ENCODE assay signal across 18 cellular contexts in genomic region chr5:78424680-78425079, GRCh38.
A peak's percentile ranks its signal among the peaks of the same experiment; 100 is the strongest.
DNase-seq lines count a peak whose midpoint lies in the region; ATAC-seq and TF ChIP-seq lines count a peak whose summit lies in the region.
"Had no signal": no experiment of that assay in that cellular context is flagged by ENCODE, and none has a peak within 500 bp of the region (broad histone marks: within the 10 kb centered on the region; RNA-seq: fewer than 3 reads in every experiment).

No MANE protein-coding gene starts in this region.

- peak; percentile 55 for DNase-seq in DMS53 (lab: John Stamatoyannopoulos, UW)
- DNase-seq in DMS53 treated with DMSO at 0.1 percent for 48 hours (lab: John Stamatoyannopoulos, UW; ENCODE audit: unreplicated experiment) = no peak
- no peak for DNase-seq in memory B cell (ENCODE audit: low spot score in 2 of 2)
- no peak for DNase-seq in KG1 (lab: John Stamatoyannopoulos, UW)
- no peak for DNase-seq in neural progenitor cell (ENCODE audit: low spot score)
- DNase-seq: 8988T; AML-193; Calu3; CD4-positive, CD25-positive, alpha-beta regulatory T cell; DMS 273 treated with DMSO at 0.1 percent for 48 hours; DMS79 treated with DMSO at 0.1 percent for 48 hours; EL; HCEC 1CT; HFFc6 had no signal

- no peaks in the 10 kb centered on the region for H3K36me3 ChIP-seq in neural progenitor cell

- H3K4me2 ChIP-seq in neural progenitor cell = no peak overlapping the region
- H3K4me2 ChIP-seq: BLaER1 had no signal

- no peak overlapping the region for H2AFZ ChIP-seq in neural progenitor cell (replicated peaks)

- H3K9me3 Mint-ChIP-seq in memory B cell (peaks cover 4% of the 10 kb centered on the region), neural progenitor cell (peaks cover 2% of the 10 kb centered on the region)
- H3K9me3 Mint-ChIP-seq: HFFc6 had no signal

- H4K20me1 ChIP-seq in neural progenitor cell (ENCODE audit: low read depth) = no peaks in the 10 kb centered on the region
- H4K20me1 ChIP-seq: BLaER1 had no signal

- H3K4me3 Mint-ChIP-seq in memory B cell (no peak overlapping the region), neural progenitor cell (no peak overlapping the region)
- H3K4me3 Mint-ChIP-seq: CD4-positive, CD25-positive, alpha-beta regulatory T cell; HFFc6 had no signal

- no peak overlapping the region for H3K27ac Mint-ChIP-seq in memory B cell
- H3K27ac Mint-ChIP-seq in neural progenitor cell = no peak overlapping the region
- H3K27ac Mint-ChIP-seq: CD4-positive, CD25-positive, alpha-beta regulatory T cell; HFFc6 had no signal

- peaks cover 31% of the 10 kb centered on the region for H3K36me3 Mint-ChIP-seq in memory B cell
- H3K36me3 Mint-ChIP-seq in neural progenitor cell = peaks cover 31% of the 10 kb centered on the region

- peaks cover 4% of the 10 kb centered on the region for H3F3A ChIP-seq in neural progenitor cell (ENCODE audit: low read depth)

- no peak overlapping the region for H3K27ac ChIP-seq in neural progenitor cell
- H3K27ac ChIP-seq: BLaER1 had no signal

- H3K4me3 ChIP-seq in neural progenitor cell = no peak overlapping the region
- H3K4me3 ChIP-seq: BLaER1, K562 had no signal

- no peak for TF ChIP-seq CTCF in neural progenitor cell (IDR thresholded peaks at IDR 0.05)

- no peaks in the 10 kb centered on the region for H3K27me3 Mint-ChIP-seq in memory B cell
- no peaks in the 10 kb centered on the region for H3K27me3 Mint-ChIP-seq in neural progenitor cell (ENCODE audit: insufficient read depth, low read depth)
- H3K27me3 Mint-ChIP-seq: CD4-positive, CD25-positive, alpha-beta regulatory T cell had no signal

- no peaks in the 10 kb centered on the region for H3K79me2 ChIP-seq in neural progenitor cell (ENCODE audit: low read depth)

- ATAC-seq in HG03354 (IDR thresholded peaks at IDR 0.05; ENCODE audit: poor library complexity, severe bottlenecking, unreplicated experiment) (peak; percentile 82), memory B cell (ENCODE audit: low read depth) (peak; percentile 49), HG03175 (IDR thresholded peaks at IDR 0.05; ENCODE audit: unreplicated experiment) (no peak)
- ATAC-seq: K562 had no signal

- H3K9me3 ChIP-seq in neural progenitor cell (ENCODE audit: low read depth) = no peaks in the 10 kb centered on the region

- no peaks in the 10 kb centered on the region for H3K4me1 ChIP-seq in neural progenitor cell
- H3K4me1 ChIP-seq: BLaER1 had no signal

- H3K27me3 ChIP-seq in neural progenitor cell = no peaks in the 10 kb centered on the region
- H3K27me3 ChIP-seq: BLaER1 had no signal

- no peak overlapping the region for H3K9ac ChIP-seq in neural progenitor cell
- H3K9ac ChIP-seq: BLaER1 had no signal

- H3K4me1 Mint-ChIP-seq in memory B cell (no peaks in the 10 kb centered on the region), neural progenitor cell (no peaks in the 10 kb centered on the region)
